Comparison of ENCODE assay signal across 8 cellular contexts in genomic region chr17:64133546-64134215, GRCh38. TPM values are rescaled to one million over a fixed set of nuclear protein-coding genes. Genes with fewer than 3 reads are reported as not detected.
DNase-seq lines count a peak whose midpoint lies in the region; ATAC-seq and TF ChIP-seq lines count a peak whose summit lies in the region.

No MANE protein-coding gene starts in this region.

- H3K27me3 Mint-ChIP-seq in activated CD8-positive, alpha-beta T cell treated with anti-CD3 and anti-CD28 coated beads, Interleukin-2, amount 10 ng/mL, durations not matched to agents 7 days and 5 days (ENCODE audit: low read depth) = peaks cover 2% of the 10 kb centered on the region
- H3K27me3 Mint-ChIP-seq in immature natural killer cell (ENCODE audit: low read depth in 3 of 3) (peaks cover 0 to 9% (median 3%) of the 10 kb centered on the region in 3 donors), type B pancreatic cell (peaks cover 16% of the 10 kb centered on the region)

- ATAC-seq in activated CD8-positive, alpha-beta T cell treated with anti-CD3 and anti-CD28 coated beads, Interleukin-2, amount 10 ng/mL, durations not matched to agents 7 days and 5 days = no peak
- no peak for ATAC-seq in HG03108 (IDR thresholded peaks at IDR 0.05; ENCODE audit: unreplicated experiment)

- no peak overlapping the region for H3K4me3 Mint-ChIP-seq in activated CD8-positive, alpha-beta T cell treated with anti-CD3 and anti-CD28 coated beads, Interleukin-2, amount 10 ng/mL, durations not matched to agents 7 days and 5 days
- H3K4me3 Mint-ChIP-seq in immature natural killer cell (no peak overlapping the region), type B pancreatic cell (peak overlapping the region; percentile 60)

- peaks cover 4% of the 10 kb centered on the region for H3K36me3 Mint-ChIP-seq in activated CD8-positive, alpha-beta T cell treated with anti-CD3 and anti-CD28 coated beads, Interleukin-2, amount 10 ng/mL, durations not matched to agents 7 days and 5 days (ENCODE audit: low read depth)
- H3K36me3 Mint-ChIP-seq in immature natural killer cell (peaks cover 0 to 3% (median 0%) of the 10 kb centered on the region in 3 donors), type B pancreatic cell (no peaks in the 10 kb centered on the region)

- DNase-seq in COR-L47 (lab: John Stamatoyannopoulos, UW) (peak; percentile 76), H4 (ENCODE audit: low spot score) (peak; percentile 71), NCI-H446 (lab: John Stamatoyannopoulos, UW) (peak; percentile 43 to 73), immature natural killer cell (peak; percentile 61 to 71 (median 65)), type B pancreatic cell (ENCODE audit: extremely low spot score, unreplicated experiment) (no peak), GM19238 (ENCODE audit: insufficient read length, low spot score) (no peak)
- peak; percentile 42 for DNase-seq in activated CD8-positive, alpha-beta T cell treated with anti-CD3 and anti-CD28 coated beads, Interleukin-2, amount 10 ng/mL, durations not matched to agents 7 days and 5 days

- peak; percentile 88 for TF ChIP-seq CTCF in type B pancreatic cell (conservative IDR thresholded peaks at IDR 0.05)

- H3K4me1 Mint-ChIP-seq in activated CD8-positive, alpha-beta T cell treated with anti-CD3 and anti-CD28 coated beads, Interleukin-2, amount 10 ng/mL, durations not matched to agents 7 days and 5 days (ENCODE audit: low read depth) = peaks cover 19% of the 10 kb centered on the region
- H3K4me1 Mint-ChIP-seq in immature natural killer cell = peaks cover 15 to 18% of the 10 kb centered on the region in 2 donors
- H3K4me1 Mint-ChIP-seq in type B pancreatic cell (ENCODE audit: unreplicated experiment) = peaks cover 15% of the 10 kb centered on the region

- CTCF ChIA-PET in activated CD8-positive, alpha-beta T cell treated with anti-CD3 and anti-CD28 coated beads, Interleukin-2, amount 10 ng/mL, durations not matched to agents 7 days and 5 days (lab: Charles Lee) = interaction anchor here (0.6 to 14.8 kb wide), 78 partner anchors 9 to 358 kb away, joined by 3 to 645 read pairs (median 5); partner anchors contain the start of genes CD79B, CSHL1, GH1 and ICAM2

- POLR2A ChIA-PET in activated CD8-positive, alpha-beta T cell treated with anti-CD3 and anti-CD28 coated beads, Interleukin-2, amount 10 ng/mL, durations not matched to agents 7 days and 5 days (lab: Charles Lee) = interaction anchor here (0.6 to 2.2 kb wide), 6 partner anchors 12 to 106 kb away, joined by 3 to 12 read pairs (median 5); no protein-coding TSS in a partner anchor

- no peak overlapping the region for H3K27ac Mint-ChIP-seq in activated CD8-positive, alpha-beta T cell treated with anti-CD3 and anti-CD28 coated beads, Interleukin-2, amount 10 ng/mL, durations not matched to agents 7 days and 5 days
- H3K27ac Mint-ChIP-seq in immature natural killer cell (peak overlapping the region in 2 of 6 donors; percentile 13 to 27), type B pancreatic cell (peak overlapping the region; percentile 65)

- no peaks in the 10 kb centered on the region for H3K9me3 Mint-ChIP-seq in activated CD8-positive, alpha-beta T cell treated with anti-CD3 and anti-CD28 coated beads, Interleukin-2, amount 10 ng/mL, durations not matched to agents 7 days and 5 days (ENCODE audit: insufficient read depth)
- no peaks in the 10 kb centered on the region for H3K9me3 Mint-ChIP-seq in immature natural killer cell
- no peaks in the 10 kb centered on the region for H3K9me3 Mint-ChIP-seq in type B pancreatic cell

RNA-seq across cellular contexts. Expression of gene ERN1, which starts 3.7 kb away (rescaled TPM):
- 1.2 and 2.7 TPM in 2 replicates for total RNA-seq in H4 (2014; rRNA removed; shearing (Covaris generic))
- 10 to 100 TPM; 13.0 to 17.9 TPM for total RNA-seq in activated CD8-positive, alpha-beta T cell treated with anti-CD3 and anti-CD28 coated beads, Interleukin-2, amount 10 ng/mL, durations not matched to agents 7 days and 5 days
- 10 to 100 TPM; 30.7 to 52.9 (median 31.3) TPM for polyA plus RNA-seq in immature natural killer cell
- total RNA-seq in type B pancreatic cell (ENCODE audit: low replicate concordance) = 12.1 and 13.9 TPM in 2 replicates

Comparison
In these comparisons a context has a peak if more than half of its experiments do, and no peak if none do; other contexts are left out.
1. DNase-seq: peak in COR-L47 (single experiment), H4 (single experiment), NCI-H446 (2 of 2), activated CD8-positive, alpha-beta T cell treated with anti-CD3 and anti-CD28 coated beads, Interleukin-2, amount 10 ng/mL, durations not matched to agents 7 days and 5 days (single experiment) and immature natural killer cell (3 of 3); none in type B pancreatic cell (single experiment) and GM19238 (single experiment).